ENCODE assay signal across 8 cellular contexts in the genomic region with DNA sequence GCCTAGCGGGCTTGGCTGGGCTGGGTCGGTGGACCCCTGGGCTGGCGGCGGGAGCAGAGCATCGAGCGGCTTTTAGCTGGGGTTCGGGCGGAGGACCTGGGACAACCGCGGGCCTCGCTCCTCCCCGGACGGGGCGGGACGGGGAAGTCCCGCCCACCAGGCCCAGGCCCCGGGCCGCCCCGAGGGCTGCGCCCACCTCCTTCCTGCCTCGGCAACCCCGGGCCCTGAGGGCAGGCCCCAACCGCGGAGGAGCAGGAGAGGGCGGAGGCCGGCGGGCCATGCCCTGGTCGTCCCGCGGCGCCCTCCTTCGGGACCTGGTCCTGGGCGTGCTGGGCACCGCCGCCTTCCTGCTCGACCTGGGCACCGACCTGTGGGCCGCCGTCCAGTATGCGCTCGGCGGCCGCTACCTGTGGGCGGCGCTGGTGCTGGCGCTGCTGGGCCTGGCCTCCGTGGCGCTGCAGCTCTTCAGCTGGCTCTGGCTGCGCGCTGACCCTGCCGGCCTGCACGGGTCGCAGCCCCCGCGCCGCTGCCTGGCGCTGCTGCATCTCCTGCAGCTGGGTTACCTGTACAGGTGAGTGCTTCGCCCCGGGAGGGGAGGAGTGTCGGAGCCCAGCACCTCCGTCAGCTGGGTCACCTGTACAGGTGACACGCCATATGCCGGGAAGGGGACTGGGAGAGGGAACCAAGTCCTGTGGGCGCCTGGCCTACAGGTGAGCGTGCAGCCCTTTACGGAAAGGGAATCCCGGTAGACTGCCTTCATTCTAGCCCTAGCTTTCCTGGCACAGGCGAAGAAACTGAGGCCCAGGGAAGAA. TPM values are rescaled to one million over a fixed set of nuclear protein-coding genes. Genes with fewer than 3 reads are reported as not detected.
DNase-seq lines count a peak whose midpoint lies in the region; ATAC-seq and TF ChIP-seq lines count a peak whose summit lies in the region.

A gene with protein sequence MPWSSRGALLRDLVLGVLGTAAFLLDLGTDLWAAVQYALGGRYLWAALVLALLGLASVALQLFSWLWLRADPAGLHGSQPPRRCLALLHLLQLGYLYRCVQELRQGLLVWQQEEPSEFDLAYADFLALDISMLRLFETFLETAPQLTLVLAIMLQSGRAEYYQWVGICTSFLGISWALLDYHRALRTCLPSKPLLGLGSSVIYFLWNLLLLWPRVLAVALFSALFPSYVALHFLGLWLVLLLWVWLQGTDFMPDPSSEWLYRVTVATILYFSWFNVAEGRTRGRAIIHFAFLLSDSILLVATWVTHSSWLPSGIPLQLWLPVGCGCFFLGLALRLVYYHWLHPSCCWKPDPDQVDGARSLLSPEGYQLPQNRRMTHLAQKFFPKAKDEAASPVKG (plus strand): TSS at position 182 of the 812 bp plus-strand sequence. CDS start 97 bp downstream, at position 279.

- in situ Hi-C loops in Panc1 (cut with HindIII; ENCODE audit: low pct_unique_long_range_greater_than_20kb, low sequenced_read_pairs), result no loop called here

- no peaks in the 10 kb centered on the region for H3K9me3 ChIP-seq in Panc1 (ENCODE audit: control insufficient read depth, insufficient read depth, low read depth, low read length)
- no peaks in the 10 kb centered on the region for H3K9me3 ChIP-seq in suprapubic skin

- CTCF ChIA-PET in Panc1 (lab: Charles Lee), result interaction anchor here (0.6 kb wide), 1 partner anchor 39 kb away, joined by 3 read pairs; no protein-coding TSS in a partner anchor

- H3K27me3 ChIP-seq in Panc1 (ENCODE audit: control insufficient read depth, insufficient read depth, low read length) (no peaks in the 10 kb centered on the region), foreskin keratinocyte (no peaks in the 10 kb centered on the region), suprapubic skin (no peaks in the 10 kb centered on the region)

- peak within 1 kb of the TSS; percentile 83 for H3K27ac ChIP-seq in Panc1 (ENCODE audit: low read length)
- peak within 1 kb of the TSS; percentile 45 for H3K27ac ChIP-seq in foreskin keratinocyte
- H3K27ac ChIP-seq in suprapubic skin, result peak within 1 kb of the TSS; percentile 92

- DNase-seq in AG10803 (ENCODE audit: low read depth), result peak; percentile 64
- no peak for DNase-seq in Panc1 (ENCODE audit: low read depth, low spot score)
- DNase-seq in activated gamma-delta T cell treated with Interleukin-2 at 50 U/mL for 16 hours, result peak; percentile 83
- peak; percentile 51 to 81 for DNase-seq in foreskin keratinocyte
- peak in 48 of 56 donors; percentile 18 to 78 (median 54) for DNase-seq in nucleus accumbens (lab: John Stamatoyannopoulos, UW)
- peak; percentile 88 to 89 for DNase-seq in suprapubic skin (ENCODE audit: low spot score in 2 of 2)

- H3K36me3 ChIP-seq in Panc1 (ENCODE audit: control insufficient read depth, insufficient read depth, low read length) (no peaks in the 10 kb centered on the region; the same call in 1 of the 2 replicates), suprapubic skin (peaks cover 16% of the 10 kb centered on the region)

- intact Hi-C loops in Panc1 (cut with micrococcal nuclease; ENCODE audit: unreplicated experiment), result no loop called here

- TF ChIP-seq POLR2A in suprapubic skin (IDR thresholded peaks at IDR 0.05), result peak in 1 of 2 donors; percentile 41

- H3K4me1 ChIP-seq in Panc1 (ENCODE audit: control insufficient read depth, insufficient read depth, low read length), result peaks cover 22% of the 10 kb centered on the region
- H3K4me1 ChIP-seq in foreskin keratinocyte, result no peaks in the 10 kb centered on the region
- H3K4me1 ChIP-seq in suprapubic skin, result peaks cover 33% of the 10 kb centered on the region

- ATAC-seq in GM19043 (IDR thresholded peaks at IDR 0.05; ENCODE audit: low read depth, unreplicated experiment) (peak; percentile 82), HG03432 (IDR thresholded peaks at IDR 0.05; ENCODE audit: unreplicated experiment) (peak; percentile 86), Panc1 (peak; percentile 96), foreskin keratinocyte (peak; percentile 80)

- BruUV-seq in Panc1 (replicated peaks; lab: Mats Ljungman, UMichigan), result no TSS peak

- TF ChIP-seq EP300 in suprapubic skin (IDR thresholded peaks at IDR 0.05), result no peak

- POLR2A ChIA-PET in Panc1 (lab: Charles Lee), result interaction anchor here (1.3 kb wide), 1 partner anchor 12 kb away, joined by 3 read pairs; no protein-coding TSS in a partner anchor

- WGBS in suprapubic skin, result 16% methylated on average over 11 of the region's 68 CpGs

- TF ChIP-seq CTCF in AG10803 (conservative IDR thresholded peaks at IDR 0.05; ENCODE audit: low read length), result peak; percentile 21
- TF ChIP-seq CTCF in Panc1 (IDR thresholded peaks at IDR 0.05), result no peak; the same call in 1 of the 2 replicates
- TF ChIP-seq CTCF in foreskin keratinocyte (conservative IDR thresholded peaks at IDR 0.05), result peak; percentile 63
- TF ChIP-seq CTCF in suprapubic skin (IDR thresholded peaks at IDR 0.05), result peak in 1 of 2 donors; percentile 58

- H3K4me3 ChIP-seq in AG10803 (ENCODE audit: low read length), result peak within 1 kb of the TSS; percentile 82
- H3K4me3 ChIP-seq in Panc1 (ENCODE audit: low read depth in 2 of 2, low read length in 2 of 2), result peak within 1 kb of the TSS; percentile 78 to 83
- H3K4me3 ChIP-seq in suprapubic skin, result peak within 1 kb of the TSS; percentile 87

RNA-seq across cellular contexts. Expression of the gene that starts here (rescaled TPM):
- total RNA-seq in Panc1 (2021; ENCODE audit: unreplicated experiment) (10.6 TPM), foreskin keratinocyte (4.4 and 4.7 TPM in 2 replicates), suprapubic skin (1 to 10 TPM; 6.1 to 7.7 (median 6.3) TPM)
- 17.7 TPM for polyA plus RNA-seq in Panc1 (2012; ENCODE audit: insufficient read length)
- 4.6 and 5.2 TPM in 2 replicates for polyA plus RNA-seq in foreskin keratinocyte
